ENCODE assay signal across 16 cellular contexts in genomic region chr11:1514349-1515061, GRCh38. TPM values are rescaled to one million over a fixed set of nuclear protein-coding genes. Genes with fewer than 3 reads are reported as not detected.
DNase-seq lines count a peak whose midpoint lies in the region; ATAC-seq and TF ChIP-seq lines count a peak whose summit lies in the region.
"Had no signal": no experiment of that assay in that cellular context is flagged by ENCODE, and none has a peak within 500 bp of the region (broad histone marks: within the 10 kb centered on the region; RNA-seq: fewer than 3 reads in every experiment).

No MANE protein-coding gene starts in this region.

- H3K4me2 ChIP-seq in H9 (ENCODE audit: insufficient read depth, insufficient read length, low read length) = no peak overlapping the region
- H3K4me2 ChIP-seq: KMS-11 had no signal

- no peak overlapping the region for H2BK120ac ChIP-seq in H9 (ENCODE audit: low read depth, low read length, poor library complexity, severe bottlenecking)

- H2BK12ac ChIP-seq in H9 (ENCODE audit: insufficient read length, low read depth, low read length) = no peak overlapping the region

- POLR2A ChIA-PET in naive thymus-derived CD8-positive, alpha-beta T cell (lab: Charles Lee) = interaction anchor here (0.9 to 1.3 kb wide), 2 partner anchors 9 to 61 kb away, joined by 3 read pairs; no protein-coding TSS in a partner anchor

- H3K36me3 Mint-ChIP-seq in activated naive CD4-positive, alpha-beta T cell treated with anti-CD3 and anti-CD28 coated beads, Interleukin-2, amount 50 U/mL, for 72 hours = no peaks in the 10 kb centered on the region
- H3K36me3 Mint-ChIP-seq in activated naive CD4-positive, alpha-beta T cell treated with anti-CD3 and anti-CD28 coated beads for 36 hours (ENCODE audit: low read depth) = no peaks in the 10 kb centered on the region
- peaks cover 21% of the 10 kb centered on the region for H3K36me3 Mint-ChIP-seq in effector memory CD8-positive, alpha-beta T cell (ENCODE audit: insufficient read depth)
- H3K36me3 Mint-ChIP-seq in naive thymus-derived CD8-positive, alpha-beta T cell = peaks cover 0 to 3% (median 0%) of the 10 kb centered on the region in 3 donors
- H3K36me3 Mint-ChIP-seq in H9 (ENCODE audit: insufficient read depth in 1 of 3, low read depth in 3 of 3) = no peaks in the 10 kb centered on the region

- no peak overlapping the region for H3K18ac ChIP-seq in H9 (ENCODE audit: insufficient read length, low read depth, low read length)

- no peak overlapping the region for H3K9ac ChIP-seq in H9 (ENCODE audit: extremely low read depth, insufficient read length, low read length)
- H3K9ac ChIP-seq: KMS-11 had no signal

- CTCF ChIA-PET in activated naive CD4-positive, alpha-beta T cell treated with anti-CD3 and anti-CD28 coated beads for 36 hours (lab: Charles Lee) = interaction anchor here (0.7 to 2.0 kb wide), 9 partner anchors 11 to 316 kb away, joined by 3 to 5 read pairs (median 4); no protein-coding TSS in a partner anchor

- DNase-seq in activated naive CD4-positive, alpha-beta T cell treated with anti-CD3 and anti-CD28 coated beads, Interleukin-2, amount 50 U/mL, for 72 hours (ENCODE audit: low spot score in 2 of 2) = no peak
- no peak for DNase-seq in activated naive CD4-positive, alpha-beta T cell treated with anti-CD3 and anti-CD28 coated beads for 36 hours
- DNase-seq in effector memory CD8-positive, alpha-beta T cell = no peak
- no peak for DNase-seq in naive thymus-derived CD8-positive, alpha-beta T cell
- peak; percentile 48 to 84 for DNase-seq in tibial artery
- no peak for DNase-seq in H9
- DNase-seq in NCI-H748 treated with DMSO at 0.1 percent for 48 hours (lab: John Stamatoyannopoulos, UW) = no peak
- DNase-seq: activated CD8-positive, alpha-beta T cell treated with anti-CD3 and anti-CD28 coated beads for 36 hours; CD4-positive, CD25-positive, alpha-beta regulatory T cell; foreskin melanocyte had no signal

- H2AFZ ChIP-seq in H9 (ENCODE audit: low read length) = no peak overlapping the region

- no peaks in the 10 kb centered on the region for H3K9me3 Mint-ChIP-seq in activated naive CD4-positive, alpha-beta T cell treated with anti-CD3 and anti-CD28 coated beads, Interleukin-2, amount 50 U/mL, for 72 hours
- no peaks in the 10 kb centered on the region for H3K9me3 Mint-ChIP-seq in activated naive CD4-positive, alpha-beta T cell treated with anti-CD3 and anti-CD28 coated beads for 36 hours
- no peaks in the 10 kb centered on the region for H3K9me3 Mint-ChIP-seq in effector memory CD8-positive, alpha-beta T cell
- no peaks in the 10 kb centered on the region for H3K9me3 Mint-ChIP-seq in naive thymus-derived CD8-positive, alpha-beta T cell
- H3K9me3 Mint-ChIP-seq in H9 = no peaks in the 10 kb centered on the region
- H3K9me3 Mint-ChIP-seq: activated CD8-positive, alpha-beta T cell treated with anti-CD3 and anti-CD28 coated beads for 36 hours; CD4-positive, CD25-positive, alpha-beta regulatory T cell; memory B cell had no signal

- H3K56ac ChIP-seq in H9 (ENCODE audit: insufficient read length, low read depth, low read length) = no peak overlapping the region

- no CpG with 5 or more reads among the region's 31 CpGs for WGBS in H9 (ENCODE audit: extremely low coverage, insufficient read length, low lambda C conversion rate)

- H3K14ac ChIP-seq in H9 (ENCODE audit: insufficient read depth, low read length) = no peak overlapping the region

- no peaks in the 10 kb centered on the region for H3K23me2 ChIP-seq in H9 (ENCODE audit: insufficient read length, low read depth, low read length, poor library complexity, severe bottlenecking)

- H3K27ac Mint-ChIP-seq in activated naive CD4-positive, alpha-beta T cell treated with anti-CD3 and anti-CD28 coated beads, Interleukin-2, amount 50 U/mL, for 72 hours = peak overlapping the region; percentile 64 to 84
- no peak overlapping the region for H3K27ac Mint-ChIP-seq in activated naive CD4-positive, alpha-beta T cell treated with anti-CD3 and anti-CD28 coated beads for 36 hours
- H3K27ac Mint-ChIP-seq in effector memory CD8-positive, alpha-beta T cell = peak overlapping the region; percentile 72
- H3K27ac Mint-ChIP-seq in naive thymus-derived CD8-positive, alpha-beta T cell = peak overlapping the region in 6 of 10 donors; percentile 9 to 88 (median 70)
- no peak overlapping the region for H3K27ac Mint-ChIP-seq in H9

- H3K27me3 Mint-ChIP-seq in activated naive CD4-positive, alpha-beta T cell treated with anti-CD3 and anti-CD28 coated beads for 36 hours (ENCODE audit: low read depth) = no peaks in the 10 kb centered on the region
- no peaks in the 10 kb centered on the region for H3K27me3 Mint-ChIP-seq in effector memory CD8-positive, alpha-beta T cell
- H3K27me3 Mint-ChIP-seq in naive thymus-derived CD8-positive, alpha-beta T cell = no peaks in the 10 kb centered on the region
- no peaks in the 10 kb centered on the region; the same call in 1 of the 2 replicates for H3K27me3 Mint-ChIP-seq in H9 (ENCODE audit: low read depth)
- H3K27me3 Mint-ChIP-seq: activated CD8-positive, alpha-beta T cell treated with anti-CD3 and anti-CD28 coated beads for 36 hours; CD4-positive, CD25-positive, alpha-beta regulatory T cell; memory B cell had no signal

- H3K27me3 ChIP-seq in tibial artery (no peaks in the 10 kb centered on the region), H9 (ENCODE audit: insufficient read depth, low read length) (no peaks in the 10 kb centered on the region)
- H3K27me3 ChIP-seq: neutrophil, upper lobe of left lung had no signal

- H3K4me1 Mint-ChIP-seq in activated naive CD4-positive, alpha-beta T cell treated with anti-CD3 and anti-CD28 coated beads for 36 hours (ENCODE audit: low read depth) = peaks cover 61% of the 10 kb centered on the region
- H3K4me1 Mint-ChIP-seq in effector memory CD8-positive, alpha-beta T cell (ENCODE audit: low read depth in 2 of 2) = peaks cover 67 to 68% of the 10 kb centered on the region in 2 donors
- H3K4me1 Mint-ChIP-seq in naive thymus-derived CD8-positive, alpha-beta T cell = peaks cover 34 to 84% (median 71%) of the 10 kb centered on the region in 4 donors
- peaks cover 18 to 38% of the 10 kb centered on the region in 2 experiments for H3K4me1 Mint-ChIP-seq in H9

- TF ChIP-seq CTCF in tibial artery (IDR thresholded peaks at IDR 0.05) = peak; percentile 22 to 23
- TF ChIP-seq CTCF in H9 (conservative IDR thresholded peaks at IDR 0.05) = no peak

- H3K27ac ChIP-seq in tibial artery = peak overlapping the region; percentile 48 to 52
- no peak overlapping the region for H3K27ac ChIP-seq in H9 (ENCODE audit: insufficient read length, low read depth, low read length)
- H3K27ac ChIP-seq: KMS-11, neutrophil, skin epidermis, upper lobe of left lung had no signal

- H3K36me3 ChIP-seq in tibial artery = no peaks in the 10 kb centered on the region
- H3K36me3 ChIP-seq: neutrophil, upper lobe of left lung had no signal

- no peak overlapping the region for H2BK20ac ChIP-seq in H9 (ENCODE audit: low read depth, low read length, poor library complexity, severe bottlenecking)

- H2AK5ac ChIP-seq in H9 (ENCODE audit: insufficient read length, low read length) = no peak overlapping the region

- H3K4me3 ChIP-seq in tibial artery = peak overlapping the region in 1 of 2 donors; percentile 16
- H3K4me3 ChIP-seq: skin epidermis had no signal

- no peak overlapping the region for H3T11ph ChIP-seq in H9 (ENCODE audit: low read length)

- H4K8ac ChIP-seq in H9 (replicated peaks; ENCODE audit: insufficient read length, low read depth, low read length) = no peak overlapping the region

- no peak overlapping the region for H3K4ac ChIP-seq in H9 (ENCODE audit: low read depth, low read length)

- H3K79me2 ChIP-seq in H9 (ENCODE audit: insufficient read depth, low read length) = no peaks in the 10 kb centered on the region

- no peak overlapping the region for H3K23ac ChIP-seq in H9 (ENCODE audit: insufficient read length, low read depth, low read length)

- H2BK5ac ChIP-seq in H9 (ENCODE audit: insufficient read length, low read length) = no peak overlapping the region

- no peaks in the 10 kb centered on the region for H3K9me3 ChIP-seq in tibial artery
- no peaks in the 10 kb centered on the region for H3K9me3 ChIP-seq in H9 (ENCODE audit: control insufficient read depth, low read depth, low read length)
- H3K9me3 ChIP-seq: neutrophil, upper lobe of left lung had no signal

- H4K91ac ChIP-seq in H9 (ENCODE audit: insufficient read length, low read depth, low read length) = no peak overlapping the region

- no peaks in the 10 kb centered on the region for H4K20me1 ChIP-seq in H9 (ENCODE audit: control insufficient read depth, insufficient read depth, insufficient read length)

- intact Hi-C loops in activated naive CD4-positive, alpha-beta T cell treated with anti-CD3 and anti-CD28 coated beads for 36 hours (cut with micrococcal nuclease) = loop anchor here (1.0 to 10.0 kb wide), 5 partner anchors 61 to 400 kb away; partner anchors contain the start of gene TOLLIP
- intact Hi-C loops in tibial artery (cut with DNase I; ENCODE audit: low total_unique reads) = loop anchor here (2.0 to 10.0 kb wide), 3 partner anchors 62 to 312 kb away; partner anchors contain the start of gene TOLLIP

- no peak for ATAC-seq in activated naive CD4-positive, alpha-beta T cell treated with anti-CD3 and anti-CD28 coated beads, Interleukin-2, amount 50 U/mL, for 72 hours
- ATAC-seq in effector memory CD8-positive, alpha-beta T cell (replicated peaks) = no peak
- no peak for ATAC-seq in naive thymus-derived CD8-positive, alpha-beta T cell
- ATAC-seq in HG03378 (IDR thresholded peaks at IDR 0.05; ENCODE audit: unreplicated experiment) = no peak

- H3K4me3 Mint-ChIP-seq in activated naive CD4-positive, alpha-beta T cell treated with anti-CD3 and anti-CD28 coated beads for 36 hours = no peak overlapping the region
- peak overlapping the region in 1 of 2 donors; percentile 38 for H3K4me3 Mint-ChIP-seq in effector memory CD8-positive, alpha-beta T cell
- peak overlapping the region in 3 of 10 donors; percentile 26 to 59 (median 51) for H3K4me3 Mint-ChIP-seq in naive thymus-derived CD8-positive, alpha-beta T cell
- no peak overlapping the region for H3K4me3 Mint-ChIP-seq in H9
- H3K4me3 Mint-ChIP-seq: activated CD8-positive, alpha-beta T cell treated with anti-CD3 and anti-CD28 coated beads for 36 hours; memory B cell had no signal

- H2BK15ac ChIP-seq in H9 (ENCODE audit: low read depth, low read length) = no peak overlapping the region

- peaks cover 0 to 63% (median 44%) of the 10 kb centered on the region in 4 donors for H3K4me1 ChIP-seq in tibial artery
- H3K4me1 ChIP-seq in H9 (ENCODE audit: insufficient read depth, low read length) = peaks cover 3% of the 10 kb centered on the region; the same call in 1 of the 2 replicates

- H3K79me1 ChIP-seq in H9 (ENCODE audit: insufficient read depth, low read depth, low read length, poor library complexity, severe bottlenecking) = no peaks in the 10 kb centered on the region

- H4K5ac ChIP-seq in H9 (ENCODE audit: insufficient read length, low read depth, low read length) = no peak overlapping the region

RNA-seq across cellular contexts. Expression of gene MOB2, which starts 27.9 kb away (rescaled TPM):
- 10 to 100 TPM; 17.7 to 23.2 TPM for total RNA-seq in activated naive CD4-positive, alpha-beta T cell treated with anti-CD3 and anti-CD28 coated beads, Interleukin-2, amount 50 U/mL, for 72 hours
- 10 to 100 TPM; 12.4 to 14.1 TPM for total RNA-seq in activated naive CD4-positive, alpha-beta T cell treated with anti-CD3 and anti-CD28 coated beads for 36 hours
- total RNA-seq in naive thymus-derived CD8-positive, alpha-beta T cell = 10 to 100 TPM; 75.6 to 84.3 TPM
- polyA plus RNA-seq in naive thymus-derived CD8-positive, alpha-beta T cell = 10 to 100 TPM; 29.1 to 47.9 (median 37.7) TPM
- total RNA-seq in H9 (2021) = 22.7 and 24.2 TPM in 2 replicates

RNA-seq across cellular contexts. Expression of gene DUSP8, which starts 57.6 kb away (rescaled TPM):
- total RNA-seq in activated naive CD4-positive, alpha-beta T cell treated with anti-CD3 and anti-CD28 coated beads, Interleukin-2, amount 50 U/mL, for 72 hours = 1 to 10 TPM; 1.1 TPM
- 1 to 10 TPM; 2.9 to 3.0 TPM for total RNA-seq in activated naive CD4-positive, alpha-beta T cell treated with anti-CD3 and anti-CD28 coated beads for 36 hours
- 1 to 10 TPM; 3.1 to 5.1 TPM for total RNA-seq in naive thymus-derived CD8-positive, alpha-beta T cell
- under 1 TPM in 2 of 3 donors, not detected in 1; 0.17 to 0.39 TPM for polyA plus RNA-seq in naive thymus-derived CD8-positive, alpha-beta T cell
- 3.2 and 4.4 TPM in 2 replicates for total RNA-seq in H9 (2021)

Comparison
In these comparisons a context has a peak if more than half of its experiments do, and no peak if none do; other contexts are left out.
1. H3K27ac Mint-ChIP-seq: peak in activated naive CD4-positive, alpha-beta T cell treated with anti-CD3 and anti-CD28 coated beads, Interleukin-2, amount 50 U/mL, for 72 hours (2 of 2), effector memory CD8-positive, alpha-beta T cell (2 of 2) and naive thymus-derived CD8-positive, alpha-beta T cell (6 of 10); none in activated naive CD4-positive, alpha-beta T cell treated with anti-CD3 and anti-CD28 coated beads for 36 hours (single experiment) and H9 (0 of 3).
2. DNase-seq: peak in tibial artery (2 of 2); none in activated naive CD4-positive, alpha-beta T cell treated with anti-CD3 and anti-CD28 coated beads, Interleukin-2, amount 50 U/mL, for 72 hours (0 of 2), activated naive CD4-positive, alpha-beta T cell treated with anti-CD3 and anti-CD28 coated beads for 36 hours (single experiment), effector memory CD8-positive, alpha-beta T cell (0 of 3), naive thymus-derived CD8-positive, alpha-beta T cell (0 of 10), H9 (single experiment) and NCI-H748 treated with DMSO at 0.1 percent for 48 hours (single experiment).